ENCODE assay signal across 25 cellular contexts in the genomic region with DNA sequence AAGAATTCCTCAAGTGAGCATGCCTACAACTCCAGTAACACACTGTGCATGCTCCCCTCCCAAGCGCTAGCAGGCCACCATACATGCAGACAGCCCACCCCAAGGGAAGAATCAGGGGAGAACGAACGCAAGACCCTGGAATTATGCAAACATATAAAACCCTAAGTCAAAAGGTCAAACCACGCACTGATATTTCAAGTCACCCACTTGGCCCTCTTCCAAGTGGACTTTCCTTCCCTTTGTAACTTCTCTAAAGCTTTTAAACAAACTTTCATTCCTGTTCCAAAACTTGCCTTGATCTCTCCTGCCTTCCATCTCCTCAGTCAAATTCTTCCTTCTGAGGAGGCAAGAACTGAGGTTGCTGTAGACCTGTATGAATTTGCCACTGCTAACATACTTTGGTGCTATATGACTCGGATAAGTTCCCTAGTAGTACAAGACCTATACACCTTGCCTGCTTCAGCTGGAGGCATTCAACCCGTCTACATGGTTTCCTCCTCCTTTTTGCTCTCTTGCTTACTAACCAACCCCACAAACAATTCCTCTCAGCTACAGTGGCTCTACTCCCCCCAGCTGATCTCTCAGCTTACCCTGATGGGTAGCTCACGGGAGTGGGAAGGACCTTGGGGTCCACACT.
"Had no signal": no experiment of that assay in that cellular context is flagged by ENCODE, and none has a peak within 500 bp of the region (broad histone marks: within the 10 kb centered on the region; RNA-seq: fewer than 3 reads in every experiment).

No MANE protein-coding gene starts in this region.

- H3K4me1 ChIP-seq: neural progenitor cell had no signal

- H3K9ac ChIP-seq: neural progenitor cell had no signal

- H3K27me3 ChIP-seq: dorsolateral prefrontal cortex, neural progenitor cell, ovary, testis had no signal

- H3K9me3 ChIP-seq: ovary, testis had no signal

- H3K4me3 ChIP-seq: dorsolateral prefrontal cortex, mucosa of descending colon, neural progenitor cell, ovary, testis had no signal

- H3K27ac Mint-ChIP-seq: brain; immature natural killer cell; naive B cell; neural progenitor cell; stimulated activated effector memory CD8-positive, alpha-beta T cell treated with anti-CD3 and anti-CD28 coated beads, Interleukin-12 subunit alpha, Interleukin-12 subunit beta, amount 100 ng/mL, for 72 hours; T-helper 17 cell; type B pancreatic cell had no signal

- H3K36me3 Mint-ChIP-seq: stimulated activated effector memory CD8-positive, alpha-beta T cell treated with anti-CD3 and anti-CD28 coated beads, Interleukin-12 subunit alpha, Interleukin-12 subunit beta, amount 100 ng/mL, for 72 hours had no signal

- FAIRE-seq: colon had no signal

- H2AFZ ChIP-seq: neural progenitor cell had no signal

- H3K4me2 ChIP-seq: neural progenitor cell had no signal

- H3K4me1 Mint-ChIP-seq: brain; immature natural killer cell; naive B cell; neural progenitor cell; stimulated activated effector memory CD8-positive, alpha-beta T cell treated with anti-CD3 and anti-CD28 coated beads, Interleukin-12 subunit alpha, Interleukin-12 subunit beta, amount 100 ng/mL, for 72 hours; T-helper 17 cell had no signal

- H3K36me3 ChIP-seq: ovary had no signal

- H3K4me3 Mint-ChIP-seq: brain; immature natural killer cell; naive B cell; neural progenitor cell; stimulated activated effector memory CD8-positive, alpha-beta T cell treated with anti-CD3 and anti-CD28 coated beads, Interleukin-12 subunit alpha, Interleukin-12 subunit beta, amount 100 ng/mL, for 72 hours; T-helper 17 cell; type B pancreatic cell had no signal

- DNase-seq: activated CD4-positive, alpha-beta T cell treated with anti-CD3 and anti-CD28 coated beads for 48 hours; activated CD4-positive, CD25-positive, alpha-beta regulatory T cell; activated CD8-positive, alpha-beta memory T cell treated with anti-CD3 and anti-CD28 coated beads, Interleukin-2, amount 50 U/mL, for 4 hours; activated effector memory CD4-positive, alpha-beta T cell treated with Interleukin-2 at 50 U/mL for 16 hours; activated naive CD4-positive, alpha-beta T cell treated with anti-CD3 and anti-CD28 coated beads, Interleukin-2, amount 50 U/mL, for 16 hours; activated T-cell treated with anti-CD3 and anti-CD28 coated beads, Interleukin-2, amount 50 U/mL, for 48 hours; amniotic stem cell; caudate nucleus; dorsolateral prefrontal cortex; immature natural killer cell; kidney glomerular epithelial cell; left ventricle myocardium superior; mesenchymal stem cell; naive B cell; stimulated activated CD4-positive, alpha-beta T cell treated with anti-CD3 and anti-CD28 coated beads, Interleukin-4, amount 100 ng/mL, for 24 hours; T-helper 17 cell had no signal

- ATAC-seq: left ventricle myocardium superior; mucosa of descending colon; sciatic nerve; stimulated activated effector memory CD8-positive, alpha-beta T cell treated with anti-CD3 and anti-CD28 coated beads, Interleukin-12 subunit alpha, Interleukin-12 subunit beta, amount 100 ng/mL, for 72 hours; T-helper 17 cell had no signal

- H3K27ac ChIP-seq: dorsolateral prefrontal cortex, neural progenitor cell had no signal

- H3K27me3 Mint-ChIP-seq: brain, naive B cell, type B pancreatic cell had no signal
